17 cellular contexts compared by ENCODE assay signal in genomic region chr21:14684071-14684470, GRCh38.
DNase-seq lines count a peak whose midpoint lies in the region; ATAC-seq, FAIRE-seq and TF ChIP-seq lines count a peak whose summit lies in the region.
"Had no signal": no experiment of that assay in that cellular context is flagged by ENCODE, and none has a peak within 500 bp of the region (broad histone marks: within the 10 kb centered on the region; RNA-seq: fewer than 3 reads in every experiment).

No MANE protein-coding gene starts in this region.

- no peak for TF ChIP-seq EP300 in gastroesophageal sphincter (IDR thresholded peaks at IDR 0.05)

- POLR2A ChIA-PET in CD4-positive, alpha-beta T cell (lab: Charles Lee) = no interaction called here

- intact Hi-C loops in kidney (cut with DNase I) = no loop called here
- intact Hi-C loops in CD4-positive, alpha-beta T cell (cut with DNase I, micrococcal nuclease) = no loop called here

- peaks cover 67% of the 10 kb centered on the region for H3K4me1 Mint-ChIP-seq in activated naive CD4-positive, alpha-beta T cell treated with anti-CD3 and anti-CD28 coated beads, Interleukin-2, amount 50 U/mL, for 24 hours
- H3K4me1 Mint-ChIP-seq in CD4-positive, alpha-beta T cell (ENCODE audit: low read depth) = peaks cover 33% of the 10 kb centered on the region

- ATAC-seq in HG02610 (IDR thresholded peaks at IDR 0.05; ENCODE audit: unreplicated experiment) = peak; percentile 16
- ATAC-seq in gastroesophageal sphincter = no peak
- no peak for ATAC-seq in CD4-positive, alpha-beta T cell (ENCODE audit: poor library complexity)
- ATAC-seq: activated T-helper 17 cell treated with anti-CD3 and anti-CD28 coated beads, Interleukin-2, amount 50 U/mL, for 72 hours; left cardiac atrium; psoas muscle had no signal

- no peaks in the 10 kb centered on the region for H3K79me2 ChIP-seq in OCI-LY1 (ENCODE audit: insufficient read depth, low read length)

- peak overlapping the region; percentile 31; the same call in 1 of the 2 replicates for H3K9ac ChIP-seq in OCI-LY1 (ENCODE audit: low read length)
- H3K9ac ChIP-seq in kidney (ENCODE audit: low read length in 2 of 2) = no peak overlapping the region

- FAIRE-seq in kidney (lab: Jason Lieb, UNC) = no peak
- FAIRE-seq: colon had no signal

- H4K20me1 ChIP-seq in OCI-LY1 (ENCODE audit: insufficient read depth, low read length) = no peaks in the 10 kb centered on the region

- H3K4me3 ChIP-seq in OCI-LY1 (ENCODE audit: low read depth, low read length, poor library complexity, severe bottlenecking) (no peak overlapping the region), kidney (ENCODE audit: low read length in 2 of 2) (no peak overlapping the region), gastroesophageal sphincter (no peak overlapping the region)
- H3K4me3 ChIP-seq: psoas muscle had no signal

- 79 to 88% methylated on average over 3 to 4 of the region's 4 CpGs for WGBS in gastroesophageal sphincter (ENCODE audit: low coverage in 1 of 2), 2 donors

- H3K9me2 ChIP-seq in OCI-LY1 (ENCODE audit: low read depth, low read length) = no peaks in the 10 kb centered on the region

- H3K36me3 ChIP-seq in OCI-LY1 (ENCODE audit: insufficient read depth, low read length) = no peaks in the 10 kb centered on the region
- H3K36me3 ChIP-seq in kidney (ENCODE audit: control insufficient read depth in 1 of 2, insufficient read depth in 2 of 2, low read length in 2 of 2) = no peaks in the 10 kb centered on the region
- no peaks in the 10 kb centered on the region for H3K36me3 ChIP-seq in gastroesophageal sphincter

- no peaks in the 10 kb centered on the region for H3F3A ChIP-seq in OCI-LY1 (ENCODE audit: insufficient read depth, low read length)

- no peaks in the 10 kb centered on the region for H3K27me3 Mint-ChIP-seq in activated naive CD4-positive, alpha-beta T cell treated with anti-CD3 and anti-CD28 coated beads, Interleukin-2, amount 50 U/mL, for 24 hours
- H3K27me3 Mint-ChIP-seq in CD4-positive, alpha-beta T cell = no peaks in the 10 kb centered on the region
- H3K27me3 Mint-ChIP-seq: activated T-helper 17 cell treated with anti-CD3 and anti-CD28 coated beads, Interleukin-2, amount 50 U/mL, for 72 hours had no signal

- H3K4me2 ChIP-seq in OCI-LY1 (ENCODE audit: low read length) = peak overlapping the region; percentile 41

- TF ChIP-seq CTCF in OCI-LY1 (IDR thresholded peaks at IDR 0.05; ENCODE audit: low read length) = no peak
- no peak for TF ChIP-seq CTCF in kidney (IDR thresholded peaks at IDR 0.05; ENCODE audit: borderline replicate concordance, extremely low read depth, insufficient read depth)
- no peak for TF ChIP-seq CTCF in gastroesophageal sphincter (IDR thresholded peaks at IDR 0.05)
- no peak for TF ChIP-seq CTCF in CD4-positive, alpha-beta T cell (IDR thresholded peaks at IDR 0.05)

- no peak overlapping the region for H2AFZ ChIP-seq in OCI-LY1 (ENCODE audit: low read length)

- H3K9me3 Mint-ChIP-seq in activated naive CD4-positive, alpha-beta T cell treated with anti-CD3 and anti-CD28 coated beads, Interleukin-2, amount 50 U/mL, for 24 hours = peaks cover 12% of the 10 kb centered on the region
- H3K9me3 Mint-ChIP-seq in CD4-positive, alpha-beta T cell = no peaks in the 10 kb centered on the region
- H3K9me3 Mint-ChIP-seq: activated T-helper 17 cell treated with anti-CD3 and anti-CD28 coated beads, Interleukin-2, amount 50 U/mL, for 72 hours had no signal

- CTCF ChIA-PET in CD4-positive, alpha-beta T cell (lab: Charles Lee) = no interaction called here

- no peaks in the 10 kb centered on the region for H3K9me3 ChIP-seq in OCI-LY1 (ENCODE audit: low read length)
- no peaks in the 10 kb centered on the region for H3K9me3 ChIP-seq in kidney (ENCODE audit: control insufficient read depth in 1 of 2, low read length in 2 of 2)
- H3K9me3 ChIP-seq in gastroesophageal sphincter = no peaks in the 10 kb centered on the region
- H3K9me3 ChIP-seq in CD4-positive, alpha-beta T cell (ENCODE audit: control insufficient read depth, low read length) = no peaks in the 10 kb centered on the region
- H3K9me3 ChIP-seq: psoas muscle had no signal

- no peaks in the 10 kb centered on the region for H3K27me3 ChIP-seq in OCI-LY1 (ENCODE audit: insufficient read depth, low read length)
- H3K27me3 ChIP-seq in gastroesophageal sphincter = no peaks in the 10 kb centered on the region
- no peaks in the 10 kb centered on the region for H3K27me3 ChIP-seq in CD4-positive, alpha-beta T cell (ENCODE audit: control insufficient read depth, insufficient read depth, low read length)

- H3K4me1 ChIP-seq in OCI-LY1 (ENCODE audit: insufficient read depth, low read length, severe bottlenecking) (peaks cover 55% of the 10 kb centered on the region), kidney (ENCODE audit: control insufficient read depth in 1 of 2, insufficient read depth in 1 of 2, low read depth in 1 of 2, low read length in 2 of 2) (no peaks in the 10 kb centered on the region), gastroesophageal sphincter (no peaks in the 10 kb centered on the region)
- H3K4me1 ChIP-seq: psoas muscle had no signal

- no peaks in the 10 kb centered on the region for H3K36me3 Mint-ChIP-seq in activated naive CD4-positive, alpha-beta T cell treated with anti-CD3 and anti-CD28 coated beads, Interleukin-2, amount 50 U/mL, for 24 hours
- no peaks in the 10 kb centered on the region for H3K36me3 Mint-ChIP-seq in CD4-positive, alpha-beta T cell (ENCODE audit: low read depth)

- DNase-seq in activated naive CD4-positive, alpha-beta T cell (lab: John Stamatoyannopoulos, UW) = no peak
- no peak for DNase-seq in kidney
- DNase-seq in glomerular visceral epithelial cell (ENCODE audit: extremely low spot score) = no peak
- DNase-seq in CD4-positive, alpha-beta T cell = no peak
- DNase-seq: activated CD4-positive, alpha-beta T cell treated with anti-CD3 and anti-CD28 coated beads, Interleukin-2, amount 50 U/mL, for 4 hours; aorta; left cardiac atrium; NCI-H1092 treated with DMSO at 0.1 percent for 48 hours; psoas muscle; substantia nigra had no signal

- peak overlapping the region; percentile 61 for H3K27ac Mint-ChIP-seq in activated naive CD4-positive, alpha-beta T cell treated with anti-CD3 and anti-CD28 coated beads, Interleukin-2, amount 50 U/mL, for 24 hours
- no peak overlapping the region for H3K27ac Mint-ChIP-seq in CD4-positive, alpha-beta T cell
- H3K27ac Mint-ChIP-seq: T-helper 1 cell treated with Interleukin-12 subunit alpha and Interleukin-12 subunit beta and Interleukin-4 antibody, amounts not matched to agents 30 μg/mL and 1 μg/mL, for 36 hours had no signal

- H3K27ac ChIP-seq in OCI-LY1 (ENCODE audit: low read depth, low read length, poor library complexity, severe bottlenecking) = peak overlapping the region; percentile 82
- no peak overlapping the region for H3K27ac ChIP-seq in kidney (ENCODE audit: low read depth in 2 of 2, low read length in 2 of 2)
- no peak overlapping the region for H3K27ac ChIP-seq in gastroesophageal sphincter
- no peak overlapping the region for H3K27ac ChIP-seq in CD4-positive, alpha-beta T cell (ENCODE audit: low read depth, low read length)
- H3K27ac ChIP-seq: psoas muscle had no signal

- TF ChIP-seq POLR2A in gastroesophageal sphincter (IDR thresholded peaks at IDR 0.05) = no peak

- H3K4me3 Mint-ChIP-seq in activated naive CD4-positive, alpha-beta T cell treated with anti-CD3 and anti-CD28 coated beads, Interleukin-2, amount 50 U/mL, for 24 hours = no peak overlapping the region
- H3K4me3 Mint-ChIP-seq in CD4-positive, alpha-beta T cell = no peak overlapping the region
- H3K4me3 Mint-ChIP-seq: activated T-helper 17 cell treated with anti-CD3 and anti-CD28 coated beads, Interleukin-2, amount 50 U/mL, for 72 hours; T-helper 1 cell treated with Interleukin-12 subunit alpha and Interleukin-12 subunit beta and Interleukin-4 antibody, amounts not matched to agents 30 μg/mL and 1 μg/mL, for 36 hours had no signal
